Comparison of ENCODE assay signal across 7 cellular contexts in genomic region chrX:136497556-136498048, GRCh38. TPM values are rescaled to one million over a fixed set of nuclear protein-coding genes. Genes with fewer than 3 reads are reported as not detected.
A peak's percentile ranks its signal among the peaks of the same experiment; 100 is the strongest.
DNase-seq lines count a peak whose midpoint lies in the region; ATAC-seq and TF ChIP-seq lines count a peak whose summit lies in the region.

Gene HTATSF1, plus strand, starts transcription at chrX:136497592. Its CDS starts 93 bp downstream, at chrX:136497685.

- H3K4me1 ChIP-seq in RWPE2 (ENCODE audit: insufficient read depth, poor library complexity, severe bottlenecking) = no peaks in the 10 kb centered on the region
- H3K4me1 ChIP-seq in muscle layer of duodenum (ENCODE audit: control insufficient read depth in 1 of 2, insufficient read depth in 2 of 2, low read length in 2 of 2) = no peaks in the 10 kb centered on the region

- no peaks in the 10 kb centered on the region for H3K27me3 ChIP-seq in RWPE2 (ENCODE audit: insufficient read depth, poor library complexity, severe bottlenecking)
- H3K27me3 ChIP-seq in muscle layer of duodenum (ENCODE audit: low read depth, low read length) = no peaks in the 10 kb centered on the region

- peak within 1 kb of the TSS; percentile 91 for H3K27ac Mint-ChIP-seq in HFFc6

- H3K36me3 Mint-ChIP-seq in HFFc6 (ENCODE audit: low read depth) = no peaks in the 10 kb centered on the region

- no peaks in the 10 kb centered on the region for H3K9me3 ChIP-seq in RWPE2 (ENCODE audit: severe bottlenecking)
- H3K9me3 ChIP-seq in muscle layer of duodenum (ENCODE audit: control insufficient read depth in 1 of 2, low read length in 2 of 2) = no peaks in the 10 kb centered on the region

- H3K4me1 Mint-ChIP-seq in HFFc6 (ENCODE audit: low read depth) = peaks cover 11% of the 10 kb centered on the region; the same call in 1 of the 2 replicates

- H3K9me3 Mint-ChIP-seq in HFFc6 = no peaks in the 10 kb centered on the region

- DNase-seq in HFFc6 = no peak
- no peak for DNase-seq in RWPE2 (ENCODE audit: low spot score)
- DNase-seq in hippocampal formation (lab: John Stamatoyannopoulos, UW) = no peak

- peaks cover 27% of the 10 kb centered on the region for H3K36me3 ChIP-seq in RWPE2 (ENCODE audit: low read depth)
- peaks cover 9 to 11% of the 10 kb centered on the region in 2 donors for H3K36me3 ChIP-seq in muscle layer of duodenum (ENCODE audit: control insufficient read depth in 1 of 2, insufficient read depth in 2 of 2, low read length in 2 of 2)

- H3K4me3 ChIP-seq in RWPE2 (ENCODE audit: severe bottlenecking) = peak within 1 kb of the TSS; percentile 91
- peak within 1 kb of the TSS; percentile 79 to 84 for H3K4me3 ChIP-seq in muscle layer of duodenum (ENCODE audit: low read depth in 1 of 2, low read length in 2 of 2)

- H3K27ac ChIP-seq in RWPE2 (ENCODE audit: poor library complexity, severe bottlenecking) (peak within 1 kb of the TSS; percentile 85), muscle layer of duodenum (ENCODE audit: low read length) (peak within 1 kb of the TSS; percentile 95)

- H3K27me3 Mint-ChIP-seq in HFFc6 (ENCODE audit: insufficient read depth) = no peaks in the 10 kb centered on the region

- in situ Hi-C loops in endometrial microvascular endothelial cells (cut with HindIII; ENCODE audit: inconsistent ontology term, low pct_unique_long_range_greater_than_20kb, low sequenced_read_pairs) = no loop called here

- peak; percentile 2 for ATAC-seq in GM18519 (IDR thresholded peaks at IDR 0.05; ENCODE audit: low FRiP score, unreplicated experiment)
- peak; percentile 38 for ATAC-seq in RWPE2 (ENCODE audit: low read depth)
- ATAC-seq in HG02623 (IDR thresholded peaks at IDR 0.05; ENCODE audit: unreplicated experiment) = no peak

- TF ChIP-seq CTCF in HFFc6 (IDR thresholded peaks at IDR 0.05) (no peak), RWPE2 (IDR thresholded peaks at IDR 0.05; ENCODE audit: poor library complexity, severe bottlenecking) (no peak)

- peak within 1 kb of the TSS; percentile 94 for H3K4me3 Mint-ChIP-seq in HFFc6

RNA-seq across cellular contexts. Expression of gene HTATSF1, which starts in this region (rescaled TPM):
- total RNA-seq in HFFc6 (2021; fragmentation: NEBNext Ultra II Directional; extraction: Animal tissue kit (Norgen Biotek cat#: 25700)) = 10 to 100 TPM; 31.9 to 37.7 (median 33.0) TPM
- total RNA-seq in endometrial microvascular endothelial cells (ENCODE audit: inconsistent ontology term) = 39.7 TPM
